In genomic region chr4:101347267-101347556, GRCh38 we compare ENCODE assay signal across 1 cellular context.
A peak's percentile ranks its signal among the peaks of the same experiment; 100 is the strongest.
TF ChIP-seq lines count a peak whose summit lies in the region.

Gene PPP3CA (minus strand): TSS chr4:101347526.

TF ChIP-seq in HepG2, 621 proteins besides CTCF, POLR2A, EP300 and RAD21 (continued from another document and continues in another):
- TF ChIP-seq HNF1B (CRISPR knock-in tag; IDR thresholded peaks at IDR 0.05) (no peak), ZC3H13 (CRISPR knock-in tag; IDR thresholded peaks at IDR 0.05) (no peak), GLMP (CRISPR knock-in tag; IDR thresholded peaks at IDR 0.05; ENCODE audit: borderline replicate concordance) (no peak), PHF20 (CRISPR knock-in tag; IDR thresholded peaks at IDR 0.05) (peak; percentile 43), EHMT2 (IDR thresholded peaks at IDR 0.05; ENCODE audit: borderline replicate concordance, low read depth, low read length) (no peak), MED8 (CRISPR knock-in tag; IDR thresholded peaks at IDR 0.05; ENCODE audit: insufficient replicate concordance) (no peak), DBP (CRISPR knock-in tag; IDR thresholded peaks at IDR 0.05; ENCODE audit: not compliant biosample characterization) (no peak), KDM5B (CRISPR knock-in tag; IDR thresholded peaks at IDR 0.05; ENCODE audit: borderline replicate concordance) (no peak), ZSCAN29 (CRISPR knock-in tag; conservative IDR thresholded peaks at IDR 0.05) (no peak), ZNF572 (CRISPR knock-in tag; IDR thresholded peaks at IDR 0.05) (no peak), MXI1 (IDR thresholded peaks at IDR 0.05; ENCODE audit: borderline replicate concordance, low read depth, low read length) (peak; percentile 5; the same call in 1 of the 3 replicates), PAF1 (CRISPR knock-in tag; IDR thresholded peaks at IDR 0.05) (no peak), SNAPC5 (CRISPR knock-in tag; IDR thresholded peaks at IDR 0.05; ENCODE audit: borderline replicate concordance) (no peak), ZNF451 (CRISPR knock-in tag; IDR thresholded peaks at IDR 0.05) (no peak), CCAR2 (optimal IDR thresholded peaks at IDR 0.05; ENCODE audit: low read depth, low read length) (no peak), HBP1 (CRISPR knock-in tag; IDR thresholded peaks at IDR 0.05; ENCODE audit: low read depth) (no peak), ZNF841 (CRISPR knock-in tag; IDR thresholded peaks at IDR 0.05; ENCODE audit: borderline replicate concordance) (0 out of 2 replicates have a peak, but pooled peaks have one; percentile 5), ZBTB3 (CRISPR knock-in tag; IDR thresholded peaks at IDR 0.05; ENCODE audit: borderline replicate concordance, low read depth) (no peak), XRCC5 (optimal IDR thresholded peaks at IDR 0.05; ENCODE audit: low read length) (no peak), SOX6 (IDR thresholded peaks at IDR 0.05) (no peak), SOX6 (CRISPR knock-in tag; IDR thresholded peaks at IDR 0.05) (no peak), ZSCAN20 (CRISPR knock-in tag; IDR thresholded peaks at IDR 0.05; ENCODE audit: borderline replicate concordance) (no peak), HNF1A (IDR thresholded peaks at IDR 0.05; ENCODE audit: low read depth) (no peak), HNF1A (CRISPR knock-in tag; IDR thresholded peaks at IDR 0.05; ENCODE audit: borderline replicate concordance) (no peak), HMG20A (CRISPR knock-in tag; IDR thresholded peaks at IDR 0.05; ENCODE audit: borderline replicate concordance) (no peak), ZNF850 (CRISPR knock-in tag; conservative IDR thresholded peaks at IDR 0.05) (no peak), CREB1 (IDR thresholded peaks at IDR 0.05) (no peak), CREB1 (CRISPR knock-in tag; IDR thresholded peaks at IDR 0.05) (no peak), HDAC6 (IDR thresholded peaks at IDR 0.05; ENCODE audit: low read depth, low read length) (no peak), SKI (IDR thresholded peaks at IDR 0.05; ENCODE audit: partially characterized antibody) (peak; percentile 72), RBAK (CRISPR knock-in tag; IDR thresholded peaks at IDR 0.05) (no peak), RXRB (CRISPR knock-in tag; IDR thresholded peaks at IDR 0.05; ENCODE audit: borderline replicate concordance) (no peak), CREBL2 (CRISPR knock-in tag; IDR thresholded peaks at IDR 0.05; ENCODE audit: borderline replicate concordance) (no peak), TEAD3 (CRISPR knock-in tag; optimal IDR thresholded peaks at IDR 0.05; ENCODE audit: borderline replicate concordance) (no peak), AFF4 (CRISPR knock-in tag; IDR thresholded peaks at IDR 0.05) (no peak), ZBTB8A (CRISPR knock-in tag; IDR thresholded peaks at IDR 0.05; ENCODE audit: borderline replicate concordance, low read depth) (no peak), ZBTB46 (CRISPR knock-in tag; IDR thresholded peaks at IDR 0.05; ENCODE audit: borderline replicate concordance) (no peak), ATF7 (IDR thresholded peaks at IDR 0.05) (no peak), ATF7 (CRISPR knock-in tag; IDR thresholded peaks at IDR 0.05) (no peak), KDM5A (IDR thresholded peaks at IDR 0.05; ENCODE audit: borderline replicate concordance, low read length) (0 out of 2 replicates have a peak, but pooled peaks have one; percentile 4), ZNF18 (CRISPR knock-in tag; IDR thresholded peaks at IDR 0.05; ENCODE audit: insufficient replicate concordance) (no peak), MLLT10 (CRISPR knock-in tag; IDR thresholded peaks at IDR 0.05) (no peak), ZNF737 (CRISPR knock-in tag; IDR thresholded peaks at IDR 0.05; ENCODE audit: borderline replicate concordance) (no peak), FOXC1 (CRISPR knock-in tag; IDR thresholded peaks at IDR 0.05; ENCODE audit: borderline replicate concordance) (no peak), KAT2B (IDR thresholded peaks at IDR 0.05; ENCODE audit: borderline replicate concordance, low read depth, low read length) (no peak), SP2 (CRISPR knock-in tag; IDR thresholded peaks at IDR 0.05) (no peak), NR2C2 (CRISPR knock-in tag; IDR thresholded peaks at IDR 0.05; ENCODE audit: borderline replicate concordance) (no peak), NFIB (CRISPR knock-in tag; IDR thresholded peaks at IDR 0.05; ENCODE audit: borderline replicate concordance) (no peak), SNRNP70 (IDR thresholded peaks at IDR 0.05; ENCODE audit: low read depth, low read length) (no peak), MXD1 (CRISPR knock-in tag; IDR thresholded peaks at IDR 0.05) (no peak), ZKSCAN5 (CRISPR knock-in tag; IDR thresholded peaks at IDR 0.05) (no peak)
